ENCODE assay signal across 8 cellular contexts in genomic region chr18:44803019-44803650, GRCh38.
DNase-seq lines count a peak whose midpoint lies in the region; ATAC-seq, FAIRE-seq and TF ChIP-seq lines count a peak whose summit lies in the region.
"Had no signal": no experiment of that assay in that cellular context is flagged by ENCODE, and none has a peak within 500 bp of the region (broad histone marks: within the 10 kb centered on the region; RNA-seq: fewer than 3 reads in every experiment).

No MANE protein-coding gene starts in this region.

- no peak for TF ChIP-seq POLR2A in testis (IDR thresholded peaks at IDR 0.05)

- H3K4me1 ChIP-seq in ascending aorta (peaks cover 5 to 38% of the 10 kb centered on the region in 2 donors), kidney (ENCODE audit: control insufficient read depth in 1 of 2, insufficient read depth in 1 of 2, low read depth in 1 of 2, low read length in 2 of 2) (peaks cover 51 to 75% of the 10 kb centered on the region in 2 donors), testis (peaks cover 23% of the 10 kb centered on the region)

- H3K4me3 ChIP-seq in ascending aorta (peak overlapping the region in 1 of 2 donors; percentile 5), kidney (ENCODE audit: low read length in 2 of 2) (peak overlapping the region; percentile 20 to 27), testis (no peak overlapping the region)

- H3K36me3 ChIP-seq in ascending aorta = no peaks in the 10 kb centered on the region
- H3K36me3 ChIP-seq in kidney (ENCODE audit: control insufficient read depth in 1 of 2, insufficient read depth in 2 of 2, low read length in 2 of 2) = no peaks in the 10 kb centered on the region
- no peaks in the 10 kb centered on the region for H3K36me3 ChIP-seq in testis (ENCODE audit: low read depth, missing control alignments)

- peak overlapping the region in 1 of 2 donors; percentile 2 for H3K9ac ChIP-seq in kidney (ENCODE audit: low read length in 2 of 2)

- 32 to 53% methylated on average over 7 of the region's 7 CpGs for WGBS in testis, 2 donors

- intact Hi-C loops in ascending aorta (cut with DNase I) (loop anchor here (2.0 to 10.0 kb wide), 3 partner anchors 24 to 822 kb away; no protein-coding TSS in a partner anchor), kidney (cut with DNase I) (no loop called here), testis (cut with DNase I; ENCODE audit: low total_unique reads) (no loop called here)

- H3K9me3 ChIP-seq in ascending aorta = no peaks in the 10 kb centered on the region
- H3K9me3 ChIP-seq in kidney (ENCODE audit: control insufficient read depth in 1 of 2, low read length in 2 of 2) = no peaks in the 10 kb centered on the region
- no peaks in the 10 kb centered on the region for H3K9me3 ChIP-seq in testis

- peak; percentile 46 for ATAC-seq in HG03025 (IDR thresholded peaks at IDR 0.05; ENCODE audit: low FRiP score, unreplicated experiment)
- ATAC-seq in HG02678 (IDR thresholded peaks at IDR 0.05; ENCODE audit: unreplicated experiment) = no peak

- H3K27me3 ChIP-seq in ascending aorta (no peaks in the 10 kb centered on the region), testis (no peaks in the 10 kb centered on the region)

- H3K27ac ChIP-seq in ascending aorta = peak overlapping the region; percentile 87 to 90
- peak overlapping the region; percentile 77 to 82 for H3K27ac ChIP-seq in kidney (ENCODE audit: low read depth in 2 of 2, low read length in 2 of 2)
- peak overlapping the region; percentile 84 to 86 for H3K27ac ChIP-seq in testis

- DNase-seq in ascending aorta (ENCODE audit: low spot score in 2 of 2) (peak in 1 of 2 donors; percentile 86), kidney (peak; percentile 75), testis (peak; percentile 83), HTR-8/SVneo (ENCODE audit: insufficient read length, low spot score) (no peak)
- DNase-seq in effector CD8-positive, alpha-beta T cell (lab: John Stamatoyannopoulos, UW) = no peak
- DNase-seq: activated CD4-positive, alpha-beta T cell treated with anti-CD3 and anti-CD28 coated beads for 1 hour had no signal

- no peak for FAIRE-seq in kidney (lab: Jason Lieb, UNC)
- no peak for FAIRE-seq in HTR-8/SVneo (lab: Jason Lieb, UNC)

- TF ChIP-seq CTCF in ascending aorta (IDR thresholded peaks at IDR 0.05) (no peak), kidney (IDR thresholded peaks at IDR 0.05; ENCODE audit: borderline replicate concordance, extremely low read depth, insufficient read depth) (no peak), testis (IDR thresholded peaks at IDR 0.05) (no peak)

Comparison
In these comparisons a context has a peak if more than half of its experiments do, and no peak if none do; other contexts are left out.
1. DNase-seq: peak in kidney (single experiment) and testis (single experiment); none in HTR-8/SVneo (single experiment) and effector CD8-positive, alpha-beta T cell (single experiment).
2. H3K4me3 ChIP-seq: peak in kidney (2 of 2); none in testis (0 of 2).
3. Peak in every context shown above with its lines, with median percentiles within 50 percentile points of each other: H3K27ac ChIP-seq.